11 cellular contexts compared by ENCODE assay signal in genomic region chr5:73985145-73985544, GRCh38.
DNase-seq lines count a peak whose midpoint lies in the region; ATAC-seq, FAIRE-seq and TF ChIP-seq lines count a peak whose summit lies in the region.
"Had no signal": no experiment of that assay in that cellular context is flagged by ENCODE, and none has a peak within 500 bp of the region (broad histone marks: within the 10 kb centered on the region; RNA-seq: fewer than 3 reads in every experiment).

No MANE protein-coding gene starts in this region.

- no peaks in the 10 kb centered on the region for H3K4me1 Mint-ChIP-seq in neural progenitor cell
- no peaks in the 10 kb centered on the region for H3K4me1 Mint-ChIP-seq in T-cell
- H3K4me1 Mint-ChIP-seq: naive B cell had no signal

- H3K27ac Mint-ChIP-seq in neural progenitor cell (no peak overlapping the region), T-cell (no peak overlapping the region)

- DNase-seq in GM23248 (peak; percentile 42), NCI-H82 treated with DMSO at 0.1 percent for 48 hours (lab: John Stamatoyannopoulos, UW; ENCODE audit: unreplicated experiment) (peak; percentile 38), endothelial cell of umbilical vein (ENCODE audit: low read depth, low spot score) (peak; percentile 59), neural progenitor cell (ENCODE audit: low spot score) (peak; percentile 40), T-cell (no peak), NCI-H2196 (lab: John Stamatoyannopoulos, UW; ENCODE audit: unreplicated experiment) (no peak)
- DNase-seq: activated CD4-positive, alpha-beta T cell treated with anti-CD3 and anti-CD28 coated beads for 48 hours; dorsolateral prefrontal cortex; naive B cell had no signal

- H4K20me1 ChIP-seq in GM23248 (ENCODE audit: insufficient read depth) = no peaks in the 10 kb centered on the region
- H4K20me1 ChIP-seq in endothelial cell of umbilical vein (replicated peaks; ENCODE audit: control insufficient read depth, extremely low read depth, insufficient read depth, low read length) = no peaks in the 10 kb centered on the region
- H4K20me1 ChIP-seq in neural progenitor cell (ENCODE audit: low read depth) = no peaks in the 10 kb centered on the region

- no TSS peak for BruUV-seq in endothelial cell of umbilical vein (replicated peaks; lab: Mats Ljungman, UMichigan)

- H3K4me3 Mint-ChIP-seq in neural progenitor cell (no peak overlapping the region), T-cell (no peak overlapping the region)
- H3K4me3 Mint-ChIP-seq: naive B cell had no signal

- intact Hi-C loops in endothelial cell of umbilical vein (cut with micrococcal nuclease) = loop anchor here (1.0 to 5.0 kb wide), 3 partner anchors 217 to 663 kb away; no protein-coding TSS in a partner anchor

- H3K4me2 ChIP-seq in GM23248 (ENCODE audit: unreplicated experiment) = no peak overlapping the region
- H3K4me2 ChIP-seq in endothelial cell of umbilical vein (ENCODE audit: insufficient read depth, low read length) = no peak overlapping the region
- no peak overlapping the region for H3K4me2 ChIP-seq in neural progenitor cell

- no peaks in the 10 kb centered on the region for H3K4me1 ChIP-seq in GM23248 (ENCODE audit: insufficient read depth)
- no peaks in the 10 kb centered on the region for H3K4me1 ChIP-seq in endothelial cell of umbilical vein (ENCODE audit: control insufficient read depth, extremely low read depth, insufficient read depth, low read length)
- peaks cover 10% of the 10 kb centered on the region for H3K4me1 ChIP-seq in neural progenitor cell

- TF ChIP-seq CTCF in endothelial cell of umbilical vein (IDR thresholded peaks at IDR 0.05; ENCODE audit: extremely low read depth in 1 of 2, insufficient read depth in 1 of 2, low read depth in 1 of 2, low read length in 2 of 2) (peak; percentile 22 to 41), neural progenitor cell (IDR thresholded peaks at IDR 0.05) (peak; percentile 61)

- in situ Hi-C loops in GM23248 (cut with MboI) = no loop called here

- H2AFZ ChIP-seq in GM23248 (no peak overlapping the region), endothelial cell of umbilical vein (ENCODE audit: low read depth, low read length) (no peak overlapping the region), neural progenitor cell (replicated peaks) (peak overlapping the region; percentile 4)

- H3K36me3 ChIP-seq in GM23248 (ENCODE audit: low read depth) = no peaks in the 10 kb centered on the region
- no peaks in the 10 kb centered on the region for H3K36me3 ChIP-seq in endothelial cell of umbilical vein (ENCODE audit: control insufficient read depth in 2 of 2, extremely low read depth in 1 of 2, insufficient read depth in 2 of 2, low read length in 2 of 2)
- H3K36me3 ChIP-seq in neural progenitor cell = no peaks in the 10 kb centered on the region

- no peaks in the 10 kb centered on the region for H3K9me2 ChIP-seq in GM23248 (ENCODE audit: insufficient read depth)

- 12 to 26% methylated on average over 1 of the region's 1 CpG for WGBS in GM23248 (ENCODE audit: low coverage in 1 of 2, low lambda C conversion rate in 2 of 2, missing lambda C conversion rate in 2 of 2), 2 experiments

- H3K27me3 Mint-ChIP-seq in neural progenitor cell (ENCODE audit: insufficient read depth, low read depth) (peaks cover 3% of the 10 kb centered on the region), T-cell (peaks cover 5 to 6% of the 10 kb centered on the region in 2 donors)

- H3K9me3 Mint-ChIP-seq in neural progenitor cell (no peaks in the 10 kb centered on the region), T-cell (no peaks in the 10 kb centered on the region)

- H3K27me3 ChIP-seq in GM23248 (replicated peaks; ENCODE audit: insufficient read depth) = no peaks in the 10 kb centered on the region
- peaks cover 11 to 20% of the 10 kb centered on the region in 2 experiments for H3K27me3 ChIP-seq in endothelial cell of umbilical vein (ENCODE audit: control insufficient read depth in 2 of 2, insufficient read depth in 2 of 2, low read length in 2 of 2)
- H3K27me3 ChIP-seq in neural progenitor cell = no peaks in the 10 kb centered on the region
- H3K27me3 ChIP-seq: dorsolateral prefrontal cortex had no signal

- 0 out of 2 replicates have a peak, but pooled peaks cover 3% of the 10 kb centered on the region for H3F3A ChIP-seq in GM23248 (ENCODE audit: insufficient read depth)
- no peaks in the 10 kb centered on the region for H3F3A ChIP-seq in neural progenitor cell (ENCODE audit: low read depth)

- ATAC-seq in GM18502 (IDR thresholded peaks at IDR 0.05; ENCODE audit: poor library complexity, unreplicated experiment) (no peak), HG02884 (IDR thresholded peaks at IDR 0.05; ENCODE audit: unreplicated experiment) (no peak), T-cell (replicated peaks in 1 of 4) (no peak)

- H3K4me3 ChIP-seq in GM23248 (no peak overlapping the region), endothelial cell of umbilical vein (replicated peaks in 1 of 3; ENCODE audit: insufficient read depth in 1 of 3, low read depth in 1 of 3, low read length in 3 of 3) (no peak overlapping the region), neural progenitor cell (no peak overlapping the region)
- H3K4me3 ChIP-seq: dorsolateral prefrontal cortex had no signal

- H3K9me3 ChIP-seq in GM23248 (ENCODE audit: low read depth) (no peaks in the 10 kb centered on the region), endothelial cell of umbilical vein (replicated peaks; ENCODE audit: control insufficient read depth, insufficient read depth, low read length) (no peaks in the 10 kb centered on the region), neural progenitor cell (ENCODE audit: low read depth) (no peaks in the 10 kb centered on the region)

- H3K9me1 ChIP-seq in endothelial cell of umbilical vein (replicated peaks; ENCODE audit: control insufficient read depth, extremely low read depth, insufficient read depth, low read length) = no peaks in the 10 kb centered on the region

- POLR2A ChIA-PET in endothelial cell of umbilical vein (lab: Charles Lee) = no interaction called here
- POLR2A ChIA-PET in T-cell (lab: Charles Lee) = no interaction called here

- no peak for TF ChIP-seq POLR2A in endothelial cell of umbilical vein (IDR thresholded peaks at IDR 0.05; ENCODE audit: low read depth, low read length)

- no peak overlapping the region for H3K27ac ChIP-seq in GM23248
- H3K27ac ChIP-seq in endothelial cell of umbilical vein (ENCODE audit: insufficient read depth, low read depth, low read length) = no peak overlapping the region
- H3K27ac ChIP-seq in neural progenitor cell = no peak overlapping the region
- H3K27ac ChIP-seq: dorsolateral prefrontal cortex had no signal

- H3K9ac ChIP-seq in GM23248 (no peak overlapping the region), endothelial cell of umbilical vein (replicated peaks; ENCODE audit: extremely low read depth, insufficient read depth, low read length) (no peak overlapping the region), neural progenitor cell (no peak overlapping the region)

- H3K36me3 Mint-ChIP-seq in neural progenitor cell (no peaks in the 10 kb centered on the region), T-cell (no peaks in the 10 kb centered on the region)
- H3K36me3 Mint-ChIP-seq: naive B cell had no signal

- CTCF ChIA-PET in endothelial cell of umbilical vein (lab: Charles Lee) = interaction anchor here (0.6 to 1.8 kb wide), 10 partner anchors 19 to 664 kb away, joined by 3 to 8 read pairs (median 3); partner anchors contain the start of gene ENC1
- CTCF ChIA-PET in T-cell (lab: Charles Lee) = no interaction called here

- FAIRE-seq in endothelial cell of umbilical vein (lab: Jason Lieb, UNC) = peak; percentile 26

- dilution Hi-C loops in endothelial cell of umbilical vein (cut with MboI; ENCODE audit: extremely low pct_ligation_motif_present, low sequenced_read_pairs) = no loop called here

- H3K79me2 ChIP-seq in GM23248 (ENCODE audit: insufficient read depth) = no peaks in the 10 kb centered on the region
- no peaks in the 10 kb centered on the region for H3K79me2 ChIP-seq in endothelial cell of umbilical vein (ENCODE audit: control insufficient read depth, insufficient read depth, low read length)
- H3K79me2 ChIP-seq in neural progenitor cell (ENCODE audit: low read depth) = no peaks in the 10 kb centered on the region

TF ChIP-seq in endothelial cell of umbilical vein, 7 proteins besides CTCF, POLR2A, EP300 and RAD21:
- TF ChIP-seq MAX (IDR thresholded peaks at IDR 0.05; ENCODE audit: insufficient read depth, insufficient read length) (no peak), JUN (IDR thresholded peaks at IDR 0.05; ENCODE audit: borderline replicate concordance, insufficient read depth, insufficient read length, low read depth) (no peak), FOS (IDR thresholded peaks at IDR 0.05; ENCODE audit: borderline replicate concordance, insufficient read depth, low read length) (no peak), POLR2AphosphoS5 (IDR thresholded peaks at IDR 0.05; ENCODE audit: insufficient read depth, low read depth, low read length) (no peak), GATA2 (IDR thresholded peaks at IDR 0.05; ENCODE audit: insufficient read depth, insufficient read length, low read depth, low read length) (no peak)

Comparison
In these comparisons a context has a peak if more than half of its experiments do, and no peak if none do; other contexts are left out.
1. DNase-seq: peak in GM23248 (single experiment), NCI-H82 treated with DMSO at 0.1 percent for 48 hours (single experiment), endothelial cell of umbilical vein (single experiment) and neural progenitor cell (single experiment); none in T-cell (0 of 34) and NCI-H2196 (single experiment).